Comparison of ENCODE assay signal across 1 cellular context in genomic region chr1:52925571-52926005, GRCh38.
TF ChIP-seq lines count a peak whose summit lies in the region.

No MANE protein-coding gene starts in this region.

TF ChIP-seq in HepG2, 621 proteins besides CTCF, POLR2A, EP300 and RAD21 (continued from another document and continues in another):
- TF ChIP-seq GABPB1 (CRISPR knock-in tag; IDR thresholded peaks at IDR 0.05) (no peak), ZNF644 (CRISPR knock-in tag; IDR thresholded peaks at IDR 0.05; ENCODE audit: low read depth) (no peak), MEIS1 (CRISPR knock-in tag; IDR thresholded peaks at IDR 0.05; ENCODE audit: borderline replicate concordance) (peak; percentile 45; the same call in 1 of the 2 replicates), HOXA7 (CRISPR knock-in tag; IDR thresholded peaks at IDR 0.05) (no peak), MXD4 (CRISPR knock-in tag; IDR thresholded peaks at IDR 0.05) (no peak), ZNF503 (CRISPR knock-in tag; IDR thresholded peaks at IDR 0.05) (no peak), MXD3 (CRISPR knock-in tag; IDR thresholded peaks at IDR 0.05) (no peak), LRRFIP1 (CRISPR knock-in tag; conservative IDR thresholded peaks at IDR 0.05) (no peak), ZNF75D (CRISPR knock-in tag; IDR thresholded peaks at IDR 0.05; ENCODE audit: borderline replicate concordance) (no peak), SSRP1 (CRISPR knock-in tag; IDR thresholded peaks at IDR 0.05) (no peak), CERS6 (CRISPR knock-in tag; IDR thresholded peaks at IDR 0.05) (no peak), ZNF772 (CRISPR knock-in tag; IDR thresholded peaks at IDR 0.05) (no peak), ARID2 (CRISPR knock-in tag; IDR thresholded peaks at IDR 0.05; ENCODE audit: borderline replicate concordance) (no peak), MNT (IDR thresholded peaks at IDR 0.05) (no peak), EHMT2 (IDR thresholded peaks at IDR 0.05; ENCODE audit: borderline replicate concordance, low read depth, low read length) (no peak), DMTF1 (CRISPR knock-in tag; IDR thresholded peaks at IDR 0.05) (no peak), GLMP (CRISPR knock-in tag; IDR thresholded peaks at IDR 0.05; ENCODE audit: borderline replicate concordance) (no peak), FOXP4 (CRISPR knock-in tag; IDR thresholded peaks at IDR 0.05) (peak; percentile 78), SMC3 (IDR thresholded peaks at IDR 0.05; ENCODE audit: low read length) (no peak), ZNF619 (CRISPR knock-in tag; IDR thresholded peaks at IDR 0.05) (no peak), HHEX (CRISPR knock-in tag; IDR thresholded peaks at IDR 0.05) (no peak), ZNF30 (CRISPR knock-in tag; IDR thresholded peaks at IDR 0.05) (no peak), ZNF333 (CRISPR knock-in tag; IDR thresholded peaks at IDR 0.05; ENCODE audit: borderline replicate concordance) (no peak), POGK (CRISPR knock-in tag; conservative IDR thresholded peaks at IDR 0.05) (0 out of 2 replicates have a peak, but pooled peaks have one; percentile 24), HCFC1 (IDR thresholded peaks at IDR 0.05; ENCODE audit: low read depth, low read length) (no peak), ZBTB3 (CRISPR knock-in tag; IDR thresholded peaks at IDR 0.05; ENCODE audit: borderline replicate concordance, low read depth) (no peak), THRA (CRISPR knock-in tag; IDR thresholded peaks at IDR 0.05; ENCODE audit: borderline replicate concordance) (no peak), ZNF710 (CRISPR knock-in tag; IDR thresholded peaks at IDR 0.05; ENCODE audit: borderline replicate concordance) (no peak), PAX8 (CRISPR knock-in tag; IDR thresholded peaks at IDR 0.05; ENCODE audit: borderline replicate concordance) (no peak), MED13 (CRISPR knock-in tag; IDR thresholded peaks at IDR 0.05) (no peak), ZFYVE20 (CRISPR knock-in tag; IDR thresholded peaks at IDR 0.05; ENCODE audit: borderline replicate concordance, low read depth) (no peak), ZNF781 (CRISPR knock-in tag; IDR thresholded peaks at IDR 0.05; ENCODE audit: borderline replicate concordance, not compliant biosample characterization) (no peak), ZNF530 (CRISPR knock-in tag; IDR thresholded peaks at IDR 0.05; ENCODE audit: low read depth) (no peak), GABPA (IDR thresholded peaks at IDR 0.05; ENCODE audit: low read depth, low read length) (no peak), GABPA (CRISPR knock-in tag; IDR thresholded peaks at IDR 0.05; ENCODE audit: low read depth) (peak; percentile 35; the same call in 1 of the 2 replicates), USF2 (IDR thresholded peaks at IDR 0.05; ENCODE audit: low read depth, low read length) (no peak), USF2 (CRISPR knock-in tag; IDR thresholded peaks at IDR 0.05; ENCODE audit: borderline replicate concordance) (no peak), STAG1 (CRISPR knock-in tag; IDR thresholded peaks at IDR 0.05) (no peak), NR2F6 (IDR thresholded peaks at IDR 0.05) (peak; percentile 40; the same call in 1 of the 2 replicates), NR2F6 (CRISPR knock-in tag; IDR thresholded peaks at IDR 0.05) (peak; percentile 61; the same call in 1 of the 2 replicates), ZNF121 (CRISPR knock-in tag; IDR thresholded peaks at IDR 0.05) (no peak; the same call in 1 of the 2 replicates)
